ENCODE assay signal across 21 cellular contexts in genomic region chr10:65292551-65292950, GRCh38.
"Had no signal": no experiment of that assay in that cellular context is flagged by ENCODE, and none has a peak within 500 bp of the region (broad histone marks: within the 10 kb centered on the region; RNA-seq: fewer than 3 reads in every experiment).

No MANE protein-coding gene starts in this region.

- H3K4me2 ChIP-seq: SK-N-SH had no signal

- ATAC-seq: Panc1 had no signal

- H3K9ac ChIP-seq: SK-N-SH had no signal

- H3K9me2 ChIP-seq: SK-N-SH had no signal

- DNase-seq: IMR-90, Kasumi-1, KG1, MM.1S, NCI-H1092 treated with DMSO at 0.1 percent for 48 hours, NCI-H1436, NCI-H187, NCI-H2029, NCI-H2081 treated with DMSO at 0.1 percent for 48 hours, NCI-H2171, NCI-H226, NCI-H446, NCI-H510A, NCI-H524 treated with DMSO at 0.1 percent for 48 hours, NCI-H69, NCI-H774, SHP77, SK-N-SH, SW 1271 had no signal

- H3K9me3 ChIP-seq: SK-N-SH had no signal

- H3K27ac ChIP-seq: RWPE1 had no signal
